Comparison of ENCODE assay signal across 1 cellular context in the genomic region with DNA sequence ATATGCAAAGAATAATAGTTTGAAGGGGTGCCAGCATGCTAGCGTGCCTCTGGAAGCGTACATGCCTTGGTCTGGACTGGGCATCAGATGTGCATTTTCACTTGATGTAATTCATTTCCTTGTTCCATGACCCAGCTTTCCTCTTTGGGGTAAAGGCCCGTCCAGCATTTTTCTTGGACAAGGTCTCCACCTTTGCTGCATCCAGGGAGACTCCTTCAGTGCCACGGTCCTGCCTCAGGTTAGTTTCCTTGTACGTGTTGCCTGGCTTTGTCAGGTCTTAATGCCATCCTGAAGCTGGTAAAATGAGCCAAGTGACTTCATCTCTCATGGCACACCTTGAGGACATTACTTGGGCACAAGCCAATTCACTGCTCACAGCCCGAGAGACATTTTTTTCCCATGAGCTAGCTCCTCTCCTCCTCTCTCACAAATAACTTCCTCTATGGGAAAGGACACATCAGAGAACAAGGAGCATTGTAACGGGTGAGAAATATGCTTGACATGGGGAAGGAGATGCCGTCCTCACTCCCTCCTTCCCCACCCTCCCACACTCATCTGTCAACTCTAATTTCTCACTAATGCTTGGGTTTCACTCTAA.
TF ChIP-seq lines count a peak whose summit lies in the region.

No MANE protein-coding gene starts in this region.

TF ChIP-seq in IMR-90, 13 proteins besides CTCF, POLR2A, EP300 and RAD21:
- no peak for TF ChIP-seq NFE2L2 (IDR thresholded peaks at IDR 0.05; ENCODE audit: low read depth, low read length)
- no peak for TF ChIP-seq FOS (IDR thresholded peaks at IDR 0.05; ENCODE audit: low read depth, low read length)
- TF ChIP-seq CHD1 (IDR thresholded peaks at IDR 0.05; ENCODE audit: low read depth, low read length) = no peak
- no peak for TF ChIP-seq RCOR1 (IDR thresholded peaks at IDR 0.05; ENCODE audit: insufficient replicate concordance, low read length)
- no peak for TF ChIP-seq MXI1 (IDR thresholded peaks at IDR 0.05; ENCODE audit: borderline replicate concordance, low read depth, low read length)
- no peak for TF ChIP-seq RFX5 (IDR thresholded peaks at IDR 0.05; ENCODE audit: low read depth, low read length)
- TF ChIP-seq BHLHE40 (IDR thresholded peaks at IDR 0.05; ENCODE audit: low read depth, low read length) = no peak
- no peak for TF ChIP-seq SMC3 (IDR thresholded peaks at IDR 0.05; ENCODE audit: low read depth, low read length)
